ENCODE assay signal across 1 cellular context in genomic region chr1:201504799-201505504, GRCh38.
TF ChIP-seq lines count a peak whose summit lies in the region.

No MANE protein-coding gene starts in this region.

TF ChIP-seq in K562, 482 proteins besides CTCF, POLR2A, EP300 and RAD21 (continued from another document):
- TF ChIP-seq ELK3 (CRISPR knock-in tag; IDR thresholded peaks at IDR 0.05) = no peak
- no peak for TF ChIP-seq MEF2A (IDR thresholded peaks at IDR 0.05; ENCODE audit: control insufficient read depth, low read depth, low read length)
- TF ChIP-seq DIDO1 (tag; IDR thresholded peaks at IDR 0.05; ENCODE audit: low read depth) = no peak
- TF ChIP-seq TFE3 (CRISPR knock-in tag; IDR thresholded peaks at IDR 0.05) = no peak
- no peak for TF ChIP-seq HEY1 (CRISPR knock-in tag; IDR thresholded peaks at IDR 0.05; ENCODE audit: borderline replicate concordance)
- no peak for TF ChIP-seq HES1 (IDR thresholded peaks at IDR 0.05; ENCODE audit: low read depth)
- no peak for TF ChIP-seq EZH2 (IDR thresholded peaks at IDR 0.05; ENCODE audit: borderline replicate concordance, low read depth, low read length)
- no peak for TF ChIP-seq ZNF780A (CRISPR knock-in tag; IDR thresholded peaks at IDR 0.05)
- no peak for TF ChIP-seq SPI1 (IDR thresholded peaks at IDR 0.05; ENCODE audit: borderline replicate concordance, low read depth, low read length)
- no peak for TF ChIP-seq SMARCA5 (IDR thresholded peaks at IDR 0.05)
- TF ChIP-seq KDM5B (IDR thresholded peaks at IDR 0.05; ENCODE audit: insufficient replicate concordance, low read depth, low read length) = no peak
- no peak for TF ChIP-seq FOXJ3 (CRISPR knock-in tag; IDR thresholded peaks at IDR 0.05)
